In genomic region chr1:205365086-205365485, GRCh38 we compare ENCODE assay signal across 14 cellular contexts. TPM values are rescaled to one million over a fixed set of nuclear protein-coding genes. Genes with fewer than 3 reads are reported as not detected.
"Had no signal": no experiment of that assay in that cellular context is flagged by ENCODE, and none has a peak within 500 bp of the region (broad histone marks: within the 10 kb centered on the region; RNA-seq: fewer than 3 reads in every experiment).

No MANE protein-coding gene starts in this region.

RNA-seq across cellular contexts. Expression of gene KLHDC8A, which starts 8.4 kb away (rescaled TPM):
- total RNA-seq: activated CD4-positive, alpha-beta memory T cell treated with anti-CD3 and anti-CD28 coated beads for 36 hours; activated CD8-positive, alpha-beta memory T cell treated with anti-CD3 and anti-CD28 coated beads for 36 hours; activated CD8-positive, alpha-beta T cell treated with anti-CD3 and anti-CD28 coated beads for 36 hours; activated naive CD4-positive, alpha-beta T cell treated with anti-CD3 and anti-CD28 coated beads for 36 hours; activated naive CD4-positive, alpha-beta T cell treated with anti-CD3 and anti-CD28 coated beads, Interleukin-2, amount 50 U/mL, for 72 hours; activated naive CD8-positive, alpha-beta T cell treated with anti-CD3 and anti-CD28 coated beads for 36 hours; activated T-cell treated with anti-CD3 and anti-CD28 coated beads, Interleukin-2, amount 50 U/mL, for 72 hours; activated T-helper 1 cell treated with anti-CD3 and anti-CD28 coated beads, Interleukin-12 subunit alpha, Interleukin-12 subunit beta, Interleukin-2, Interleukin-4 antibody, amounts not matched to agents 30 ng/mL and 10 ng/mL and 1 ng/mL, durations not matched to agents 14 hours and 24 hours and 36 hours; activated T-helper 17 cell treated with anti-CD3 and anti-CD28 coated beads, Interleukin-2, amount 50 U/mL, for 72 hours; ascending aorta; bronchial epithelial cell had no signal

RNA-seq across cellular contexts. Expression of gene LEMD1, which starts 56.8 kb away (rescaled TPM):
- total RNA-seq: activated B cell treated with CpG ODN at 0.5 μM for 24 hours; activated T-helper 1 cell treated with anti-CD3 and anti-CD28 coated beads, Interleukin-12 subunit alpha, Interleukin-12 subunit beta, Interleukin-2, Interleukin-4 antibody, amounts not matched to agents 30 ng/mL and 10 ng/mL and 1 ng/mL, durations not matched to agents 14 hours and 24 hours and 36 hours; ascending aorta; cardiac muscle cell; chondrocyte had no signal
- polyA plus RNA-seq: cardiac muscle cell had no signal
